28 cellular contexts compared by ENCODE assay signal in genomic region chr4:169510617-169511016, GRCh38.
"Had no signal": no experiment of that assay in that cellular context is flagged by ENCODE, and none has a peak within 500 bp of the region (broad histone marks: within the 10 kb centered on the region; RNA-seq: fewer than 3 reads in every experiment).

No MANE protein-coding gene starts in this region.

- FAIRE-seq: astrocyte, TTC549 had no signal

- H3K9me3 Mint-ChIP-seq: activated CD4-positive, alpha-beta memory T cell treated with anti-CD3 and anti-CD28 coated beads for 36 hours; activated naive CD4-positive, alpha-beta T cell treated with anti-CD3 and anti-CD28 coated beads for 36 hours; activated T-helper 2 cell treated with anti-CD3 and anti-CD28 coated beads, Interferon-gamma antibody, Interleukin-2, Interleukin-4, amounts not matched to agents 10 μg/mL and 5 μg/mL and 100 μg/mL, durations not matched to agents 14 hours and 24 hours and 36 hours; T-helper 2 cell treated with Interferon-gamma antibody and Interleukin-4, amounts not matched to agents 5 μg/mL and 100 μg/mL, for 36 hours had no signal

- DNase-seq: activated CD4-positive, alpha-beta memory T cell treated with anti-CD3 and anti-CD28 coated beads for 36 hours; activated CD4-positive, alpha-beta T cell treated with anti-CD3 and anti-CD28 coated beads, Interleukin-2, amount 50 U/mL, for 1 hour; activated CD8-positive, alpha-beta memory T cell treated with anti-CD3 and anti-CD28 coated beads, Interleukin-2, amount 50 U/mL, for 4 hours; activated gamma-delta T cell; activated naive CD4-positive, alpha-beta T cell treated with anti-CD3 and anti-CD28 coated beads for 36 hours; activated T-cell treated with anti-CD3 and anti-CD28 coated beads, Interleukin-2, amount 50 U/mL, for 48 hours; body of pancreas; caudate nucleus; cerebellar nuclear complex; Karpas-422; KBM-7; NCI-H1105; NCI-H1417 treated with DMSO at 0.1 percent for 48 hours; NCI-H187 treated with DMSO at 0.1 percent for 48 hours; NCI-H2081; NCI-H345; NCI-H524 treated with DMSO at 0.1 percent for 48 hours; PC-3; Peyer's patch; RPMI8226; SHP77 treated with DMSO at 0.1 percent for 48 hours; SK-N-SH had no signal

- H3K27me3 Mint-ChIP-seq: activated CD4-positive, alpha-beta memory T cell treated with anti-CD3 and anti-CD28 coated beads for 36 hours; activated naive CD8-positive, alpha-beta T cell had no signal

- ATAC-seq: body of pancreas, PC-3 had no signal

- H3K4me3 Mint-ChIP-seq: activated CD4-positive, alpha-beta memory T cell treated with anti-CD3 and anti-CD28 coated beads for 36 hours; activated naive CD4-positive, alpha-beta T cell treated with anti-CD3 and anti-CD28 coated beads for 36 hours; activated naive CD8-positive, alpha-beta T cell; T-helper 1 cell treated with Interleukin-12 subunit alpha and Interleukin-12 subunit beta and Interleukin-4 antibody, amounts not matched to agents 30 μg/mL and 1 μg/mL, for 36 hours; T-helper 2 cell treated with Interferon-gamma antibody and Interleukin-4, amounts not matched to agents 5 μg/mL and 100 μg/mL, for 36 hours had no signal

- H3K27ac Mint-ChIP-seq: activated CD4-positive, alpha-beta memory T cell treated with anti-CD3 and anti-CD28 coated beads for 36 hours; activated naive CD4-positive, alpha-beta T cell treated with anti-CD3 and anti-CD28 coated beads for 36 hours; activated naive CD8-positive, alpha-beta T cell; activated T-helper 2 cell treated with anti-CD3 and anti-CD28 coated beads, Interferon-gamma antibody, Interleukin-2, Interleukin-4, amounts not matched to agents 10 μg/mL and 5 μg/mL and 100 μg/mL, durations not matched to agents 14 hours and 24 hours and 36 hours; T-helper 1 cell treated with Interleukin-12 subunit alpha and Interleukin-12 subunit beta and Interleukin-4 antibody, amounts not matched to agents 30 μg/mL and 1 μg/mL, for 36 hours; T-helper 2 cell treated with Interferon-gamma antibody and Interleukin-4, amounts not matched to agents 5 μg/mL and 100 μg/mL, for 36 hours had no signal
